ENCODE assay signal across 1 cellular context in genomic region chr14:56918849-56919574, GRCh38.
TF ChIP-seq lines count a peak whose summit lies in the region.

No MANE protein-coding gene starts in this region.

TF ChIP-seq in GM23338, 12 proteins besides CTCF, POLR2A, EP300 and RAD21 (continued from another document):
- peak; percentile 96 for TF ChIP-seq ZNF462 (CRISPR knock-in tag; IDR thresholded peaks at IDR 0.05)
